In the genomic region with DNA sequence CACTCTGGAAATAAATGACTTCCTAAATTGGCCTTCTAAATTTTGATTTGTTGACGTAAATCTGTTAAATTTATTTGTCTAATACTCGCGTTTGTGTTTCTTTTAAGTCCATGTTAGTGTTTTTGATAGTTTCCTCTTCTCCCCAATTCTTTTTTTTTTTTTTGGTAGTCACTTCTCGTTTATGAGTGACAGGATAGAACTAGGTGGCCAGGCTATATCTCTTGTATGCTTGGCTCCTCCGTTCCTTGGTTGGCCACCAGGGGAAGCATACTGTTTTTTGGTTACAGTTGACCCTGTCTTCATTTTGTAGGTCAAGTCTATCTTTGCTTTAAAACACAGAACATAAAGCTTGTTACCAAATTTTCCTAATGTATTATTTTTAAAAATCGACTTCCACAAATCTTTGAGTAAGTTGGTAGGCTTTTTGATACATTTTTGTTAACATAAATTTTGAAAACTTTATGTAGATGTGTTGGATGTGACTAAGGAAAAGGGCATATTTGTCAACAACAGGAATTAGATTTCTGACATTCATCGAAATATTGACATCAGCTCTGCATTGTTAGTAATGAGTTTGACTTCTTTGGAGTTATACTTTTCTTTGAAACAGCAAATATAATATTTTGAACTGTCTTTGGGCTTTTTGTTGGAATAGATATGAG, we compare ENCODE assay signal across 8 cellular contexts. TPM values are rescaled to one million over a fixed set of nuclear protein-coding genes. Genes with fewer than 3 reads are reported as not detected.
DNase-seq lines count a peak whose midpoint lies in the region; ATAC-seq and TF ChIP-seq lines count a peak whose summit lies in the region.

No MANE protein-coding gene starts in this region.

- H3K9me3 Mint-ChIP-seq in activated naive CD4-positive, alpha-beta T cell treated with anti-CD3 and anti-CD28 coated beads, Interleukin-2, amount 50 U/mL, for 72 hours: no peaks in the 10 kb centered on the region

- no peak overlapping the region for H3K27ac ChIP-seq in SJSA1

- H3K36me3 ChIP-seq in SJSA1: peaks cover 39% of the 10 kb centered on the region

- peaks cover 5 to 10% of the 10 kb centered on the region in 2 donors for H3K36me3 Mint-ChIP-seq in activated naive CD4-positive, alpha-beta T cell treated with anti-CD3 and anti-CD28 coated beads, Interleukin-2, amount 50 U/mL, for 72 hours

- POLR2A ChIA-PET in AG04449 (lab: Yijun Ruan, JAX): interaction anchor here (0.6 kb wide), 1 partner anchor 16 kb away, joined by 3 read pairs; no protein-coding TSS in a partner anchor

- no peaks in the 10 kb centered on the region for H3K9me3 ChIP-seq in SJSA1 (replicated peaks)

- peak overlapping the region; percentile 79 for H3K4me3 ChIP-seq in AG04449 (ENCODE audit: low read depth, low read length)
- peak overlapping the region; percentile 79 for H3K4me3 ChIP-seq in SJSA1

- CTCF ChIA-PET in AG04449 (lab: Yijun Ruan, JAX): interaction anchor here (0.6 to 5.1 kb wide), 38 partner anchors 9 to 345 kb away, joined by 3 to 87 read pairs (median 4); no protein-coding TSS in a partner anchor

- intact Hi-C loops in head of caudate nucleus (cut with DNase I): loop anchor here (5.0 kb wide), 1 partner anchor 183 kb away; the partner anchor contains the start of gene TRAF3

- no peak for DNase-seq in AG04449 (ENCODE audit: low read depth, low spot score)
- DNase-seq in MV-4-11 (lab: John Stamatoyannopoulos, UW): peak; percentile 91
- DNase-seq in SJSA1 (ENCODE audit: low read depth in 1 of 2, low spot score in 2 of 2): peak; percentile 56 to 57
- peak in 1 of 2 donors; percentile 67 for DNase-seq in activated naive CD4-positive, alpha-beta T cell treated with anti-CD3 and anti-CD28 coated beads, Interleukin-2, amount 50 U/mL, for 72 hours (ENCODE audit: low spot score in 2 of 2)
- peak in 33 of 42 donors; percentile 15 to 78 (median 41) for DNase-seq in head of caudate nucleus
- peak; percentile 68 for DNase-seq in pons (ENCODE audit: low spot score)

- H3K4me1 ChIP-seq in SJSA1 (replicated peaks): peaks cover 26% of the 10 kb centered on the region

- ATAC-seq in GM18868 (IDR thresholded peaks at IDR 0.05; ENCODE audit: unreplicated experiment) (peak; percentile 25), HG02973 (IDR thresholded peaks at IDR 0.05; ENCODE audit: unreplicated experiment) (no peak)
- ATAC-seq in activated naive CD4-positive, alpha-beta T cell treated with anti-CD3 and anti-CD28 coated beads, Interleukin-2, amount 50 U/mL, for 72 hours: no peak

- TF ChIP-seq CTCF in AG04449 (IDR thresholded peaks at IDR 0.05; ENCODE audit: insufficient read depth, low read length, missing control alignments): peak; percentile 80

- peak overlapping the region; percentile 9 to 70 for H3K27ac Mint-ChIP-seq in activated naive CD4-positive, alpha-beta T cell treated with anti-CD3 and anti-CD28 coated beads, Interleukin-2, amount 50 U/mL, for 72 hours

- H3K27me3 ChIP-seq in SJSA1 (replicated peaks): 0 out of 2 replicates have a peak, but pooled peaks cover 4% of the 10 kb centered on the region

RNA-seq across cellular contexts. Expression of gene RCOR1, which starts 2.2 kb away (rescaled TPM):
- total RNA-seq in SJSA1 (2014; rRNA removed; shearing (Covaris generic)): 15.4 and 21.9 TPM in 2 replicates
- total RNA-seq in activated naive CD4-positive, alpha-beta T cell treated with anti-CD3 and anti-CD28 coated beads, Interleukin-2, amount 50 U/mL, for 72 hours: 10 to 100 TPM; 22.6 to 23.7 TPM
